Comparison of ENCODE assay signal across 24 cellular contexts in genomic region chr14:70708717-70709570, GRCh38.
DNase-seq lines count a peak whose midpoint lies in the region; ATAC-seq and TF ChIP-seq lines count a peak whose summit lies in the region.
"Had no signal": no experiment of that assay in that cellular context is flagged by ENCODE, and none has a peak within 500 bp of the region (broad histone marks: within the 10 kb centered on the region; RNA-seq: fewer than 3 reads in every experiment).

No MANE protein-coding gene starts in this region.

- no peaks in the 10 kb centered on the region for H3K9me3 ChIP-seq in body of pancreas
- H3K9me3 ChIP-seq: vagina had no signal

- no peak overlapping the region for H3K27ac ChIP-seq in body of pancreas
- H3K27ac ChIP-seq: hepatocyte, vagina had no signal

- peak; percentile 52 for DNase-seq in NCI-H1092 treated with DMSO at 0.1 percent for 48 hours (lab: John Stamatoyannopoulos, UW)
- DNase-seq in NCI-H1092 (lab: John Stamatoyannopoulos, UW), result no peak
- peak; percentile 73 for DNase-seq in NCI-H187 treated with DMSO at 0.1 percent for 48 hours (lab: John Stamatoyannopoulos, UW)
- DNase-seq in NCI-H774 (lab: John Stamatoyannopoulos, UW), result peak; percentile 14
- peak; percentile 93 for DNase-seq in islet precursor cell
- DNase-seq in body of pancreas, result no peak
- DNase-seq: 8988T; activated naive CD4-positive, alpha-beta T cell treated with anti-CD3 and anti-CD28 coated beads, Interleukin-2, amount 50 U/mL, for 16 hours; activated T-cell treated with anti-CD3 and anti-CD28 coated beads, Interleukin-2, amount 50 U/mL, for 72 hours; AML-193; anterior cingulate cortex; CD8-positive, alpha-beta memory T cell; EL; foreskin melanocyte; left cardiac atrium; naive thymus-derived CD4-positive, alpha-beta T cell; OCI-M1; SIG-M5; stimulated activated CD8-positive, alpha-beta memory T cell treated with anti-CD3 and anti-CD28 coated beads, Interleukin-4, amount 100 ng/mL, for 48 hours; T-cell had no signal

- no peaks in the 10 kb centered on the region for H3K36me3 ChIP-seq in body of pancreas (replicated peaks in 1 of 2; ENCODE audit: insufficient read depth in 1 of 2, low read depth in 2 of 2)
- H3K36me3 ChIP-seq: vagina had no signal

- H3K4me3 ChIP-seq in body of pancreas, result no peak overlapping the region
- H3K4me3 ChIP-seq: hepatocyte, vagina had no signal

- no peak for ATAC-seq in body of pancreas
- no peak for ATAC-seq in GM19023 (IDR thresholded peaks at IDR 0.05; ENCODE audit: unreplicated experiment)
- ATAC-seq in esophagus mucosa, result no peak
- ATAC-seq: activated T-cell treated with anti-CD3 and anti-CD28 coated beads, Interleukin-2, amount 50 U/mL, for 72 hours; left cardiac atrium; naive thymus-derived CD4-positive, alpha-beta T cell; T-cell had no signal

- no peak for TF ChIP-seq CTCF in body of pancreas (IDR thresholded peaks at IDR 0.05)

- no peak for TF ChIP-seq POLR2A in body of pancreas (IDR thresholded peaks at IDR 0.05)

- WGBS in body of pancreas, 2 donors, result 73 to 76% methylated on average over 15 of the region's 15 CpGs

- intact Hi-C loops in body of pancreas (cut with DNase I), result no loop called here

- H3K27me3 ChIP-seq in body of pancreas, result no peaks in the 10 kb centered on the region
- H3K27me3 ChIP-seq: hepatocyte, vagina had no signal

- H3K4me1 ChIP-seq in body of pancreas, result peaks cover 8% of the 10 kb centered on the region

Comparison
In these comparisons a context has a peak if more than half of its experiments do, and no peak if none do; other contexts are left out.
1. DNase-seq: peak in NCI-H1092 treated with DMSO at 0.1 percent for 48 hours (single experiment), NCI-H187 treated with DMSO at 0.1 percent for 48 hours (single experiment), NCI-H774 (single experiment) and islet precursor cell (single experiment); none in NCI-H1092 (single experiment) and body of pancreas (0 of 4).